13 cellular contexts compared by ENCODE assay signal in genomic region chr13:39364797-39365468, GRCh38.
DNase-seq lines count a peak whose midpoint lies in the region; TF ChIP-seq lines count a peak whose summit lies in the region.
"Had no signal": no experiment of that assay in that cellular context is flagged by ENCODE, and none has a peak within 500 bp of the region (broad histone marks: within the 10 kb centered on the region; RNA-seq: fewer than 3 reads in every experiment).

No MANE protein-coding gene starts in this region.

- DNase-seq in A172 (ENCODE audit: low spot score) (peak; percentile 1), HFFc6 (peak; percentile 17), iPS-NIHi11 (ENCODE audit: low spot score) (peak; percentile 59), NCI-H345 (lab: John Stamatoyannopoulos, UW) (no peak), Ammon's horn (ENCODE audit: low spot score) (no peak), hippocampal formation (lab: John Stamatoyannopoulos, UW) (no peak)
- DNase-seq in stimulated activated naive CD4-positive, alpha-beta T cell treated with Interleukin-2 at 50 U/mL for 16 hours (lab: John Stamatoyannopoulos, UW) = no peak
- DNase-seq: activated gamma-delta T cell; CD4-positive, CD25-positive, alpha-beta regulatory T cell; foreskin melanocyte; NCI-H1105 treated with DMSO at 0.1 percent for 48 hours had no signal

- H3K27ac Mint-ChIP-seq in HFFc6 = no peak overlapping the region
- H3K27ac Mint-ChIP-seq: CD4-positive, CD25-positive, alpha-beta regulatory T cell had no signal

- no peaks in the 10 kb centered on the region for H3K9me3 Mint-ChIP-seq in HFFc6

- H3K27ac ChIP-seq in VCaP = peak overlapping the region; percentile 66
- H3K27ac ChIP-seq: neutrophil had no signal

- H3K27me3 Mint-ChIP-seq in HFFc6 (ENCODE audit: insufficient read depth) = no peaks in the 10 kb centered on the region; the same call in 1 of the 2 replicates

- TF ChIP-seq CTCF in HFFc6 (IDR thresholded peaks at IDR 0.05) = no peak
- TF ChIP-seq CTCF in VCaP (conservative IDR thresholded peaks at IDR 0.05) = no peak; the same call in 1 of the 2 replicates

- 0 out of 2 replicates have a peak, but pooled peaks cover 4% of the 10 kb centered on the region for H3K36me3 Mint-ChIP-seq in HFFc6 (ENCODE audit: low read depth)
- H3K36me3 Mint-ChIP-seq: CD4-positive, CD25-positive, alpha-beta regulatory T cell had no signal

- no peak overlapping the region for H3K4me3 Mint-ChIP-seq in HFFc6
- H3K4me3 Mint-ChIP-seq: CD4-positive, CD25-positive, alpha-beta regulatory T cell had no signal

- peaks cover 40% of the 10 kb centered on the region for H3K4me1 Mint-ChIP-seq in HFFc6 (ENCODE audit: low read depth)
- H3K4me1 Mint-ChIP-seq: CD4-positive, CD25-positive, alpha-beta regulatory T cell had no signal

Comparison
In these comparisons a context has a peak if more than half of its experiments do, and no peak if none do; other contexts are left out.
1. DNase-seq: peak in A172 (single experiment), HFFc6 (single experiment) and iPS-NIHi11 (single experiment); none in NCI-H345 (single experiment), stimulated activated naive CD4-positive, alpha-beta T cell treated with Interleukin-2 at 50 U/mL for 16 hours (single experiment), Ammon's horn (single experiment) and hippocampal formation (0 of 2).